Comparison of ENCODE assay signal across 16 cellular contexts in the genomic region with DNA sequence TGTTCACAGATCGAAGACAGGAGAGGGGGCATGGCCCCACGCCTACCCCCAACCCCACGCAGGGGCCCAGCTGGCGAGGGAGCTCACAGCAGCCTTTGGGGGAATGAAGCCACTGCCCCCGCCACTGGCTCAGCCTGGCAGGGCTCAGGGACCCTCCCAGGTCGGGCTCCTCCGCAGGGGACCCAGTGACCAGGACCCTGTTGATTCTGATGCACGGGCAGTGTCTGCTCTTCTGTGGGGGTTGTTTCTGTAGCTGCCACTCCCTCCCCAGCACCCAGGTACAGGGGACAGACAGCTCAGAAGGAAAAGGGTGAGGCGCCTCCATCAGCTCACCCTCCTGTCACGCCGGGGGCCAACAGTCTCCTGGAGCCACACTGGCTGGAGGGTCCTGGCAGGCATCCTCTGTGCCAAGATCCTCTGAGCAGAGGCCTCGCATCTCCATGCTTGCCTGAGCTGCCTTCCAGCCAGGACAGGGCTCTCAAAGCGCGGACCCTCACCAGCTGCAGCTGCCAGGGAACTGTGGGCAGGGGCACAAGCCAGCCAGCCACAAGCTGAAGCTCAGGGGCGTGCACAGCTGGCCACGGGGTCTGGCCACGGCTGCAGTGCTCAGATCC.
"Had no signal": no experiment of that assay in that cellular context is flagged by ENCODE, and none has a peak within 500 bp of the region (broad histone marks: within the 10 kb centered on the region; RNA-seq: fewer than 3 reads in every experiment).

No MANE protein-coding gene starts in this region.

- ATAC-seq: foreskin keratinocyte, left cardiac atrium, lower lobe of right lung had no signal

- H3K9me3 Mint-ChIP-seq: activated CD4-positive, alpha-beta T cell treated with anti-CD3 and anti-CD28 coated beads, Interleukin-2, amount 10 ng/mL, durations not matched to agents 24 days and 14 days; activated T-helper 1 cell treated with anti-CD3 and anti-CD28 coated beads, Interleukin-12 subunit alpha, Interleukin-12 subunit beta, Interleukin-2, Interleukin-4 antibody, amounts not matched to agents 30 ng/mL and 10 ng/mL and 1 ng/mL, durations not matched to agents 14 hours and 24 hours and 36 hours; dendritic cell treated with granulocyte-macrophage colony-stimulating factor and Interleukin-4, amounts not matched to agents 40 ng/mL and 50 ng/mL, for 4 days had no signal

- H2AFZ ChIP-seq: parathyroid adenoma had no signal

- H3K27me3 Mint-ChIP-seq: activated CD4-positive, alpha-beta T cell treated with anti-CD3 and anti-CD28 coated beads, Interleukin-2, amount 10 ng/mL, durations not matched to agents 24 days and 14 days; dendritic cell treated with granulocyte-macrophage colony-stimulating factor and Interleukin-4, amounts not matched to agents 40 ng/mL and 50 ng/mL, for 4 days had no signal

- H3K4me3 ChIP-seq: lower lobe of right lung, upper lobe of left lung had no signal

- DNase-seq: activated CD4-positive, alpha-beta T cell treated with anti-CD3 and anti-CD28 coated beads, Interleukin-2, amount 10 ng/mL, durations not matched to agents 24 days and 14 days; activated CD4-positive, CD25-positive, alpha-beta regulatory T cell; activated CD8-positive, alpha-beta memory T cell treated with anti-CD3 and anti-CD28 coated beads, Interleukin-2, amount 50 U/mL, for 48 hours; activated naive CD4-positive, alpha-beta T cell; effector memory CD4-positive, alpha-beta T cell; foreskin keratinocyte; immature natural killer cell; left cardiac atrium; lower lobe of right lung; stimulated activated CD4-positive, alpha-beta T cell treated with anti-CD3 and anti-CD28 coated beads, Interleukin-2, amount 100 ng/mL, for 48 hours; stimulated activated naive CD4-positive, alpha-beta T cell treated with Interleukin-2 at 50 U/mL for 16 hours; upper lobe of left lung had no signal

- H3K4me3 Mint-ChIP-seq: activated CD4-positive, alpha-beta T cell treated with anti-CD3 and anti-CD28 coated beads, Interleukin-2, amount 10 ng/mL, durations not matched to agents 24 days and 14 days; activated T-helper 1 cell treated with anti-CD3 and anti-CD28 coated beads, Interleukin-12 subunit alpha, Interleukin-12 subunit beta, Interleukin-2, Interleukin-4 antibody, amounts not matched to agents 30 ng/mL and 10 ng/mL and 1 ng/mL, durations not matched to agents 14 hours and 24 hours and 36 hours; dendritic cell treated with granulocyte-macrophage colony-stimulating factor and Interleukin-4, amounts not matched to agents 40 ng/mL and 50 ng/mL, for 4 days; immature natural killer cell; mesothelial cell of epicardium had no signal

- H3K27ac Mint-ChIP-seq: activated CD4-positive, alpha-beta T cell treated with anti-CD3 and anti-CD28 coated beads, Interleukin-2, amount 10 ng/mL, durations not matched to agents 24 days and 14 days; activated T-helper 1 cell treated with anti-CD3 and anti-CD28 coated beads, Interleukin-12 subunit alpha, Interleukin-12 subunit beta, Interleukin-2, Interleukin-4 antibody, amounts not matched to agents 30 ng/mL and 10 ng/mL and 1 ng/mL, durations not matched to agents 14 hours and 24 hours and 36 hours; dendritic cell treated with granulocyte-macrophage colony-stimulating factor and Interleukin-4, amounts not matched to agents 40 ng/mL and 50 ng/mL, for 4 days; immature natural killer cell; mesothelial cell of epicardium had no signal

- H3K4me1 Mint-ChIP-seq: mesothelial cell of epicardium had no signal

- H3K27me3 ChIP-seq: foreskin keratinocyte, upper lobe of left lung had no signal

- H3K9ac ChIP-seq: parathyroid adenoma had no signal

- H3K9me3 ChIP-seq: lower lobe of right lung had no signal

- H3K79me2 ChIP-seq: parathyroid adenoma had no signal

- H3K4me1 ChIP-seq: foreskin keratinocyte, lower lobe of right lung, parathyroid adenoma had no signal

- H3K27ac ChIP-seq: foreskin keratinocyte, lower lobe of right lung, parathyroid adenoma, upper lobe of left lung had no signal
